1 cellular context compared by ENCODE assay signal in genomic region chrX:16212436-16212835, GRCh38.
TF ChIP-seq lines count a peak whose summit lies in the region.

No MANE protein-coding gene starts in this region.

TF ChIP-seq in K562, 482 proteins besides CTCF, POLR2A, EP300 and RAD21 (continued from another document):
- peak; percentile 68 for TF ChIP-seq DEAF1 (CRISPR knock-in tag; IDR thresholded peaks at IDR 0.05)
TF ChIP-seq in K562: peak in this region for 1.
